In the genomic region with DNA sequence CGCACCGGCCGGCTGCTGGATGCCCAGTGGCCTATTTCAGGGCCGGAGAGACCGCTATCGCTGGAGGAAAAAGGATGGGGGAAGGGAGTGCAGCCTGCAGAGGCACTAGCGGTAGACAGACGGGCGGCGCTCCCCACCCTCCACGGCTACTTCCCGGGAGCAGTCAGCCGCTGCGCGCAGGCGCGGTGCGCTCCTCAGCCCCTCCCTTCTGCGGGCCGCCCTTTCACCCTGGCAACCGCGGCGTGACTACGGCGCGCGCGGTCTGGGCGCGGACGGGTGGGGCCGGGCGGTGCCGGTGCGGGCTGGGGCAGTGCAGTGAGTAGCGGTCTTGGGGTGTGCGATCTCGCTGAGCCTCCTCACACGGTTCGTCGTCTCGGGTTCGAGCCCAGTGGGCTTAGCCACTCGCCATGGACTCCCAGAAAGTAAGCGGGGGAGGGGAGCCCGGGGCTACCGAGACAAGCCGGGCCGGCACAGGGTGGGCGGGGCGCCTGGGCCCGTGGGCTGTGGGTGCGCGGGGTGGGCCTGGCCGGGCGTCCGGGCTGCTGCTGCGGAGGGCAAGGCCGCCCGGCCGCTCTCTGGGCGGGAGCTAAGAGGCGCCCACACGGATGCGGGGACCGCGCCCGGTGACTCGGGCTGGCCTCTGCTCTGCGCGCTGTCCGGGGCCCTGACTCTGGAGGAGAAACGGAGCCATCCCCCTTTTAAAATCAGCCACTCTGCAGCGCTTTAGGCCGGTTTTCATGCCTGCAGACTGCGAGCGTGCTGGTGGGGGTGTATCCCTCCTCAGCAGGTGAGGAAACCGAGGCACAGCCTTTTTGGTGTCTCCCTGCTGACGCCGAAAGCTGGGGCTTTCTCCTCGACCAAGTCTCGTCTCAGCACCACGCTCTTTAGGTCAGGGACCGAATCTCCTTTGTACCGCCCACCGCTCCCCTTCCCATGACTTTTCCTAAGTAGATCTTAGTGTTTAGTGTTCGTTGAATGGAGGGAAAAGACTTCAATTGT, we compare ENCODE assay signal across 8 cellular contexts. TPM values are rescaled to one million over a fixed set of nuclear protein-coding genes. Genes with fewer than 3 reads are reported as not detected.
DNase-seq lines count a peak whose midpoint lies in the region; ATAC-seq and TF ChIP-seq lines count a peak whose summit lies in the region.

A gene (plus strand): TSS at position 221 of the 999 bp plus-strand sequence. CDS start 187 bp downstream, at position 408.

- no peak within 1 kb of the TSS for H3K27ac ChIP-seq in CD8-positive, alpha-beta T cell (ENCODE audit: low read depth, low read length)
- H3K27ac ChIP-seq in lower lobe of right lung: peak within 1 kb of the TSS; percentile 79

- H3K27me3 ChIP-seq in CD8-positive, alpha-beta T cell (ENCODE audit: insufficient read depth, low read length): no peaks in the 10 kb centered on the region
- no peaks in the 10 kb centered on the region for H3K27me3 ChIP-seq in lower lobe of right lung (ENCODE audit: low read depth)

- no peaks in the 10 kb centered on the region for H3K36me3 ChIP-seq in CD8-positive, alpha-beta T cell (ENCODE audit: insufficient read depth, low read length)
- H3K36me3 ChIP-seq in lower lobe of right lung: no peaks in the 10 kb centered on the region

- POLR2A ChIA-PET in CD8-positive, alpha-beta T cell (lab: Charles Lee): no interaction called here
- POLR2A ChIA-PET in activated CD4-positive, alpha-beta memory T cell treated with anti-CD3 and anti-CD28 coated beads for 36 hours (lab: Charles Lee): no interaction called here

- TF ChIP-seq CTCF in CD8-positive, alpha-beta T cell (IDR thresholded peaks at IDR 0.05): no peak
- peak; percentile 40 for TF ChIP-seq CTCF in lower lobe of right lung (IDR thresholded peaks at IDR 0.05)

- H3K9me3 ChIP-seq in CD8-positive, alpha-beta T cell (ENCODE audit: low read length): no peaks in the 10 kb centered on the region
- no peaks in the 10 kb centered on the region for H3K9me3 ChIP-seq in lower lobe of right lung

- H3K4me1 Mint-ChIP-seq in CD8-positive, alpha-beta T cell (ENCODE audit: low read depth): peaks cover 8% of the 10 kb centered on the region
- H3K4me1 Mint-ChIP-seq in activated CD4-positive, alpha-beta memory T cell treated with anti-CD3 and anti-CD28 coated beads for 36 hours (ENCODE audit: low read depth): peaks cover 13% of the 10 kb centered on the region

- peak; percentile 90 for ATAC-seq in CD8-positive, alpha-beta T cell
- ATAC-seq in GM19438 (IDR thresholded peaks at IDR 0.05; ENCODE audit: low read depth, unreplicated experiment) (peak; percentile 96), HG03565 (IDR thresholded peaks at IDR 0.05; ENCODE audit: unreplicated experiment) (peak; percentile 92), lower lobe of right lung (peak; percentile 98 to 99)

- intact Hi-C loops in CD8-positive, alpha-beta T cell (cut with DNase I, micrococcal nuclease): loop anchor here in 1 of 2 experiments (1.0 to 2.0 kb wide), 3 partner anchors 43 to 245 kb away; a partner anchor contains a TSS
- intact Hi-C loops in activated CD4-positive, alpha-beta memory T cell treated with anti-CD3 and anti-CD28 coated beads for 36 hours (cut with micrococcal nuclease): loop anchor here (1.0 to 5.0 kb wide), 6 partner anchors 94 to 1356 kb away; a partner anchor contains a TSS
- intact Hi-C loops in lower lobe of right lung (cut with DNase I): no loop called here

- H3K4me3 ChIP-seq in CD8-positive, alpha-beta T cell (ENCODE audit: low read depth, low read length): peak within 1 kb of the TSS; percentile 76
- peak within 1 kb of the TSS; percentile 82 for H3K4me3 ChIP-seq in lower lobe of right lung

- no peak within 1 kb of the TSS for H3K27ac Mint-ChIP-seq in CD8-positive, alpha-beta T cell
- peak within 1 kb of the TSS; percentile 49 for H3K27ac Mint-ChIP-seq in activated CD4-positive, alpha-beta memory T cell treated with anti-CD3 and anti-CD28 coated beads for 36 hours

- DNase-seq in CD8-positive, alpha-beta T cell: peak; percentile 45 to 82 (median 72)
- DNase-seq in NCI-H748 (lab: John Stamatoyannopoulos, UW; ENCODE audit: unreplicated experiment) (peak; percentile 96), ecto neural progenitor cell (ENCODE audit: low spot score) (peak; percentile 96), lower lobe of right lung (peak; percentile 96)
- peak; percentile 90 for DNase-seq in activated CD4-positive, alpha-beta memory T cell treated with anti-CD3 and anti-CD28 coated beads for 36 hours
- DNase-seq in stimulated activated CD4-positive, alpha-beta T cell treated with anti-CD3 and anti-CD28 coated beads, TNF-alpha, amount 100 ng/mL, for 24 hours (ENCODE audit: low read depth in 3 of 3): peak; percentile 61 to 87 (median 72)

- no peaks in the 10 kb centered on the region for H3K4me1 ChIP-seq in CD8-positive, alpha-beta T cell (ENCODE audit: insufficient read depth, low read length)
- H3K4me1 ChIP-seq in lower lobe of right lung: peaks cover 15% of the 10 kb centered on the region

- CTCF ChIA-PET in CD8-positive, alpha-beta T cell (lab: Charles Lee): no interaction called here
- CTCF ChIA-PET in activated CD4-positive, alpha-beta memory T cell treated with anti-CD3 and anti-CD28 coated beads for 36 hours (lab: Charles Lee): no interaction called here

- H3K4me3 Mint-ChIP-seq in CD8-positive, alpha-beta T cell: peak within 1 kb of the TSS; percentile 81
- peak within 1 kb of the TSS; percentile 63 for H3K4me3 Mint-ChIP-seq in activated CD4-positive, alpha-beta memory T cell treated with anti-CD3 and anti-CD28 coated beads for 36 hours

- H3K36me3 Mint-ChIP-seq in CD8-positive, alpha-beta T cell: peaks cover 4% of the 10 kb centered on the region
- no peaks in the 10 kb centered on the region for H3K36me3 Mint-ChIP-seq in activated CD4-positive, alpha-beta memory T cell treated with anti-CD3 and anti-CD28 coated beads for 36 hours

- H3K27me3 Mint-ChIP-seq in CD8-positive, alpha-beta T cell (ENCODE audit: low read depth): no peaks in the 10 kb centered on the region
- H3K27me3 Mint-ChIP-seq in activated CD4-positive, alpha-beta memory T cell treated with anti-CD3 and anti-CD28 coated beads for 36 hours: no peaks in the 10 kb centered on the region

- no peaks in the 10 kb centered on the region for H3K9me3 Mint-ChIP-seq in CD8-positive, alpha-beta T cell
- H3K9me3 Mint-ChIP-seq in activated CD4-positive, alpha-beta memory T cell treated with anti-CD3 and anti-CD28 coated beads for 36 hours: no peaks in the 10 kb centered on the region

RNA-seq across cellular contexts. Expression of the gene that starts here (rescaled TPM):
- under 1 TPM; 0.24 to 0.33 TPM for total RNA-seq in CD8-positive, alpha-beta T cell
- 1 to 10 TPM; 3.2 to 3.6 TPM for total RNA-seq in activated CD4-positive, alpha-beta memory T cell treated with anti-CD3 and anti-CD28 coated beads for 36 hours
- total RNA-seq in lower lobe of right lung: 7.2 TPM

Comparison
In these comparisons a context has a peak if more than half of its experiments do, and no peak if none do; other contexts are left out.
1. Peak in DNase-seq, ATAC-seq and H3K4me3 ChIP-seq in CD8-positive, alpha-beta T cell; RNA of the gene not detected or under 1 TPM.